14 cellular contexts compared by ENCODE assay signal in genomic region chr20:10134176-10134575, GRCh38.
DNase-seq lines count a peak whose midpoint lies in the region; ATAC-seq and TF ChIP-seq lines count a peak whose summit lies in the region.
"Had no signal": no experiment of that assay in that cellular context is flagged by ENCODE, and none has a peak within 500 bp of the region (broad histone marks: within the 10 kb centered on the region; RNA-seq: fewer than 3 reads in every experiment).

No MANE protein-coding gene starts in this region.

- no peaks in the 10 kb centered on the region for H3K36me3 ChIP-seq in parathyroid adenoma (ENCODE audit: control insufficient read depth, insufficient read depth, low read length)
- no peaks in the 10 kb centered on the region for H3K36me3 ChIP-seq in mammary epithelial cell (ENCODE audit: insufficient read depth, low read length)
- H3K36me3 ChIP-seq: BLaER1 had no signal

- TF ChIP-seq CTCF in parathyroid adenoma (IDR thresholded peaks at IDR 0.05) (no peak), mammary epithelial cell (conservative IDR thresholded peaks at IDR 0.05 in 1 of 2, IDR thresholded peaks at IDR 0.05 in 1 of 2; ENCODE audit: extremely low read depth in 1 of 2, insufficient read depth in 1 of 2, low read depth in 1 of 2, low read length in 2 of 2) (no peak)

- H3K4me2 ChIP-seq in parathyroid adenoma (ENCODE audit: low read length) (peak overlapping the region; percentile 49), mammary epithelial cell (ENCODE audit: insufficient read depth, low read depth, low read length) (no peak overlapping the region)
- H3K4me2 ChIP-seq: BLaER1, GM23338 had no signal

- DNase-seq in NCI-H2171 treated with DMSO at 0.1 percent for 48 hours (lab: John Stamatoyannopoulos, UW) (peak; percentile 42), NCI-H2171 (lab: John Stamatoyannopoulos, UW) (no peak), cerebellum (ENCODE audit: low spot score) (peak; percentile 46), mammary epithelial cell (no peak)
- no peak for DNase-seq in stimulated activated naive CD4-positive, alpha-beta T cell (lab: John Stamatoyannopoulos, UW)
- DNase-seq: 8988T; CD4-positive, alpha-beta memory T cell; DMS79 treated with DMSO at 0.1 percent for 48 hours; HCEC 1CT; HFFc6 had no signal

- no peaks in the 10 kb centered on the region for H4K20me1 ChIP-seq in mammary epithelial cell (ENCODE audit: insufficient read depth, low read length)
- H4K20me1 ChIP-seq: BLaER1 had no signal

- no peak for ATAC-seq in GM21367 (IDR thresholded peaks at IDR 0.05; ENCODE audit: unreplicated experiment)
- ATAC-seq: GM23338 had no signal

- CTCF ChIA-PET in mammary epithelial cell (lab: Charles Lee; ENCODE audit: low non-redundant PET): no interaction called here

- H2AFZ ChIP-seq in parathyroid adenoma: peak overlapping the region; percentile 2
- H2AFZ ChIP-seq in mammary epithelial cell (ENCODE audit: low read depth, low read length): no peak overlapping the region
- H2AFZ ChIP-seq: GM23338 had no signal

- peaks cover 86% of the 10 kb centered on the region for H3K4me1 ChIP-seq in parathyroid adenoma
- no peaks in the 10 kb centered on the region for H3K4me1 ChIP-seq in mammary epithelial cell (ENCODE audit: insufficient read depth, low read length)
- H3K4me1 ChIP-seq: BLaER1 had no signal

- 75% methylated on average over 4 of the region's 4 CpGs for WGBS in mammary epithelial cell (ENCODE audit: low coverage, missing lambda C conversion rate)

- H3K27ac ChIP-seq in parathyroid adenoma (peak overlapping the region; percentile 99), mammary epithelial cell (ENCODE audit: insufficient read depth, low read depth, low read length) (no peak overlapping the region)
- H3K27ac ChIP-seq: BLaER1 had no signal

- no TSS peak for BruUV-seq in mammary epithelial cell (replicated peaks; lab: Mats Ljungman, UMichigan)

- H3K9ac ChIP-seq in parathyroid adenoma (no peak overlapping the region), mammary epithelial cell (ENCODE audit: insufficient read depth, low read length) (no peak overlapping the region)
- H3K9ac ChIP-seq: BLaER1 had no signal

- H3K79me2 ChIP-seq in parathyroid adenoma: no peaks in the 10 kb centered on the region
- no peaks in the 10 kb centered on the region for H3K79me2 ChIP-seq in mammary epithelial cell (ENCODE audit: insufficient read depth, low read length)

- in situ Hi-C loops in mammary epithelial cell (cut with MboI; ENCODE audit: low sequenced_read_pairs in 2 of 2): no loop called here

- intact Hi-C loops in mammary epithelial cell (cut with micrococcal nuclease): no loop called here

- dilution Hi-C loops in mammary epithelial cell (cut with HindIII; ENCODE audit: low sequenced_read_pairs): no loop called here

- no peaks in the 10 kb centered on the region for H3K27me3 ChIP-seq in parathyroid adenoma (ENCODE audit: control insufficient read depth, insufficient read depth, low read length)
- peaks cover 2% of the 10 kb centered on the region for H3K27me3 ChIP-seq in mammary epithelial cell (ENCODE audit: insufficient read depth, low read length)
- H3K27me3 ChIP-seq: BLaER1 had no signal

- H3K9me3 ChIP-seq in parathyroid adenoma (ENCODE audit: control insufficient read depth, low read length) (no peaks in the 10 kb centered on the region), mammary epithelial cell (replicated peaks; ENCODE audit: insufficient read depth, low read length) (no peaks in the 10 kb centered on the region)
- H3K9me3 ChIP-seq: BLaER1 had no signal

- no peak overlapping the region for H3K4me3 ChIP-seq in parathyroid adenoma (ENCODE audit: low read depth, low read length)
- H3K4me3 ChIP-seq in mammary epithelial cell (replicated peaks in 1 of 3; ENCODE audit: insufficient read depth in 1 of 3, low read depth in 2 of 3, low read length in 3 of 3): no peak overlapping the region
- H3K4me3 ChIP-seq: BLaER1, GM23338 had no signal

Comparison
In these comparisons a context has a peak if more than half of its experiments do, and no peak if none do; other contexts are left out.
1. DNase-seq: peak in NCI-H2171 treated with DMSO at 0.1 percent for 48 hours (single experiment) and cerebellum (single experiment); none in NCI-H2171 (single experiment), stimulated activated naive CD4-positive, alpha-beta T cell (0 of 6) and mammary epithelial cell (single experiment).